Comparison of ENCODE assay signal across 30 cellular contexts in the genomic region with DNA sequence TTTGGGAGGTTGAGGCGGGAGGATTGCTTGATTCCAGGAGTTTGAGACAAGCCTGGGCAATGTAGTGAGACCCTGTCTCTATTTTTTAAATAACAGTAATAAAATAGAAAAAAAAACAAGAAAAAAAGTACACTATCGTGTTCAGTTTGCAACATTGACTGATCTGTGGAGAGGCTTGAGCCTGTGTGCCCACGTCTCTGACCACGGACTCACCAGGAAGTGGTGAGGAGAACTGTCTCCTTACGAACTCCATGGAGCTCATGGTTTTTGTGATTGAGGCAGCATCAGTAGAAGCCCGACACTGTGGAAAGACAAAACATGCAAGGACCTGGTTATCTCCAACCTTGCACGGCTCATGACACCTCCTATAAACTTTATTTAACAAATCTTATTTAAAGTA.
"Had no signal": no experiment of that assay in that cellular context is flagged by ENCODE, and none has a peak within 500 bp of the region (broad histone marks: within the 10 kb centered on the region; RNA-seq: fewer than 3 reads in every experiment).

No MANE protein-coding gene starts in this region.

- H3K4me3 Mint-ChIP-seq: activated CD4-positive, alpha-beta memory T cell treated with anti-CD3 and anti-CD28 coated beads for 36 hours; activated CD4-positive, alpha-beta T cell treated with anti-CD3 and anti-CD28 coated beads, Interleukin-2, amount 10 ng/mL, durations not matched to agents 24 days and 14 days; activated naive CD4-positive, alpha-beta T cell treated with anti-CD3 and anti-CD28 coated beads, Interleukin-2, amount 50 U/mL, for 24 hours; activated T-cell treated with anti-CD3 and anti-CD28 coated beads, Interleukin-2, amount 50 U/mL, for 4 hours; central memory CD8-positive, alpha-beta T cell; dendritic cell treated with granulocyte-macrophage colony-stimulating factor and Interleukin-4, amounts not matched to agents 40 ng/mL and 50 ng/mL, for 4 days; endodermal cell; immature natural killer cell; mesothelial cell of epicardium; naive thymus-derived CD4-positive, alpha-beta T cell; stimulated activated effector memory CD8-positive, alpha-beta T cell treated with anti-CD3 and anti-CD28 coated beads, Interleukin-12 subunit alpha, Interleukin-12 subunit beta, amount 100 ng/mL, for 72 hours; stimulated activated naive CD8-positive, alpha-beta T cell treated with anti-CD3 and anti-CD28 coated beads, Interleukin-15, amount 100 ng/mL, for 72 hours had no signal

- H3K4me3 ChIP-seq: esophagus muscularis mucosa, heart left ventricle, pancreas, prostate gland, thyroid gland, upper lobe of left lung had no signal

- H3K36me3 Mint-ChIP-seq: activated CD4-positive, alpha-beta memory T cell treated with anti-CD3 and anti-CD28 coated beads for 36 hours; activated naive CD4-positive, alpha-beta T cell treated with anti-CD3 and anti-CD28 coated beads, Interleukin-2, amount 50 U/mL, for 24 hours; immature natural killer cell; mesothelial cell of epicardium; naive thymus-derived CD4-positive, alpha-beta T cell; stimulated activated effector memory CD8-positive, alpha-beta T cell treated with anti-CD3 and anti-CD28 coated beads, Interleukin-12 subunit alpha, Interleukin-12 subunit beta, amount 100 ng/mL, for 72 hours had no signal

- DNase-seq: activated CD4-positive, alpha-beta memory T cell treated with anti-CD3 and anti-CD28 coated beads for 36 hours; activated CD4-positive, alpha-beta T cell treated with anti-CD3 and anti-CD28 coated beads, Interleukin-2, amount 10 ng/mL, durations not matched to agents 24 days and 14 days; activated T-cell treated with anti-CD3 and anti-CD28 coated beads, Interleukin-2, amount 50 U/mL, for 4 hours; anterior cingulate cortex; endodermal cell; foreskin keratinocyte; heart left ventricle; hypothalamus; immature natural killer cell; kidney; naive thymus-derived CD4-positive, alpha-beta T cell; pancreas; retina; small intestine; stimulated activated CD4-positive, alpha-beta T cell treated with anti-CD3 and anti-CD28 coated beads, Interleukin-4, amount 100 ng/mL, for 24 hours; stimulated activated naive CD8-positive, alpha-beta T cell treated with anti-CD3 and anti-CD28 coated beads, Interleukin-15, amount 100 ng/mL, for 72 hours; substantia nigra; thyroid gland; upper lobe of left lung had no signal

- H3K4me1 ChIP-seq: pancreas, prostate gland, thyroid gland had no signal

- H3K36me3 ChIP-seq: esophagus muscularis mucosa, heart left ventricle, pancreas, prostate gland, thyroid gland, upper lobe of left lung had no signal

- H3K9me3 ChIP-seq: esophagus muscularis mucosa, heart left ventricle, pancreas, prostate gland, thyroid gland, upper lobe of left lung had no signal

- H3K4me1 Mint-ChIP-seq: activated naive CD4-positive, alpha-beta T cell treated with anti-CD3 and anti-CD28 coated beads, Interleukin-2, amount 50 U/mL, for 24 hours had no signal

- H3K27me3 Mint-ChIP-seq: activated CD4-positive, alpha-beta memory T cell treated with anti-CD3 and anti-CD28 coated beads for 36 hours; activated CD4-positive, alpha-beta T cell treated with anti-CD3 and anti-CD28 coated beads, Interleukin-2, amount 10 ng/mL, durations not matched to agents 24 days and 14 days; activated naive CD4-positive, alpha-beta T cell treated with anti-CD3 and anti-CD28 coated beads, Interleukin-2, amount 50 U/mL, for 24 hours; central memory CD8-positive, alpha-beta T cell; dendritic cell treated with granulocyte-macrophage colony-stimulating factor and Interleukin-4, amounts not matched to agents 40 ng/mL and 50 ng/mL, for 4 days; naive thymus-derived CD4-positive, alpha-beta T cell; stimulated activated naive CD8-positive, alpha-beta T cell treated with anti-CD3 and anti-CD28 coated beads, Interleukin-15, amount 100 ng/mL, for 72 hours had no signal

- H3K9me3 Mint-ChIP-seq: activated CD4-positive, alpha-beta memory T cell treated with anti-CD3 and anti-CD28 coated beads for 36 hours; activated CD4-positive, alpha-beta T cell treated with anti-CD3 and anti-CD28 coated beads, Interleukin-2, amount 10 ng/mL, durations not matched to agents 24 days and 14 days; activated naive CD4-positive, alpha-beta T cell treated with anti-CD3 and anti-CD28 coated beads, Interleukin-2, amount 50 U/mL, for 24 hours; activated T-cell treated with anti-CD3 and anti-CD28 coated beads, Interleukin-2, amount 50 U/mL, for 4 hours; activated T-helper 2 cell treated with anti-CD3 and anti-CD28 coated beads, Interferon-gamma antibody, Interleukin-2, Interleukin-4, amounts not matched to agents 10 μg/mL and 5 μg/mL and 100 μg/mL, durations not matched to agents 14 hours and 24 hours and 36 hours; central memory CD8-positive, alpha-beta T cell; dendritic cell treated with granulocyte-macrophage colony-stimulating factor and Interleukin-4, amounts not matched to agents 40 ng/mL and 50 ng/mL, for 4 days; endodermal cell; immature natural killer cell; mesothelial cell of epicardium; stimulated activated effector memory CD8-positive, alpha-beta T cell treated with anti-CD3 and anti-CD28 coated beads, Interleukin-12 subunit alpha, Interleukin-12 subunit beta, amount 100 ng/mL, for 72 hours; stimulated activated naive CD8-positive, alpha-beta T cell treated with anti-CD3 and anti-CD28 coated beads, Interleukin-15, amount 100 ng/mL, for 72 hours had no signal

- H3K27ac ChIP-seq: esophagus muscularis mucosa, foreskin keratinocyte, heart left ventricle, pancreas, prostate gland, thyroid gland, upper lobe of left lung, VCaP had no signal

- H3K27me3 ChIP-seq: foreskin keratinocyte, heart left ventricle, pancreas, thyroid gland, upper lobe of left lung had no signal

- H3K27ac Mint-ChIP-seq: activated CD4-positive, alpha-beta memory T cell treated with anti-CD3 and anti-CD28 coated beads for 36 hours; activated CD4-positive, alpha-beta T cell treated with anti-CD3 and anti-CD28 coated beads, Interleukin-2, amount 10 ng/mL, durations not matched to agents 24 days and 14 days; activated naive CD4-positive, alpha-beta T cell treated with anti-CD3 and anti-CD28 coated beads, Interleukin-2, amount 50 U/mL, for 24 hours; activated T-helper 2 cell treated with anti-CD3 and anti-CD28 coated beads, Interferon-gamma antibody, Interleukin-2, Interleukin-4, amounts not matched to agents 10 μg/mL and 5 μg/mL and 100 μg/mL, durations not matched to agents 14 hours and 24 hours and 36 hours; dendritic cell treated with granulocyte-macrophage colony-stimulating factor and Interleukin-4, amounts not matched to agents 40 ng/mL and 50 ng/mL, for 4 days; endodermal cell; immature natural killer cell; mesothelial cell of epicardium; naive thymus-derived CD4-positive, alpha-beta T cell; stimulated activated effector memory CD8-positive, alpha-beta T cell treated with anti-CD3 and anti-CD28 coated beads, Interleukin-12 subunit alpha, Interleukin-12 subunit beta, amount 100 ng/mL, for 72 hours; stimulated activated naive CD8-positive, alpha-beta T cell treated with anti-CD3 and anti-CD28 coated beads, Interleukin-15, amount 100 ng/mL, for 72 hours had no signal

- ATAC-seq: activated CD4-positive, CD25-positive, alpha-beta regulatory T cell treated with anti-CD3 and anti-CD28 coated beads, Interleukin-2, amount 50 U/mL, for 24 hours; activated T-cell treated with anti-CD3 and anti-CD28 coated beads, Interleukin-2, amount 50 U/mL, for 4 hours; foreskin keratinocyte; heart left ventricle; naive thymus-derived CD4-positive, alpha-beta T cell; pancreas; sciatic nerve; stimulated activated effector memory CD8-positive, alpha-beta T cell treated with anti-CD3 and anti-CD28 coated beads, Interleukin-12 subunit alpha, Interleukin-12 subunit beta, amount 100 ng/mL, for 72 hours; stimulated activated naive CD8-positive, alpha-beta T cell treated with anti-CD3 and anti-CD28 coated beads, Interleukin-15, amount 100 ng/mL, for 72 hours had no signal
